Comparison of ENCODE assay signal across 8 cellular contexts in the genomic region with DNA sequence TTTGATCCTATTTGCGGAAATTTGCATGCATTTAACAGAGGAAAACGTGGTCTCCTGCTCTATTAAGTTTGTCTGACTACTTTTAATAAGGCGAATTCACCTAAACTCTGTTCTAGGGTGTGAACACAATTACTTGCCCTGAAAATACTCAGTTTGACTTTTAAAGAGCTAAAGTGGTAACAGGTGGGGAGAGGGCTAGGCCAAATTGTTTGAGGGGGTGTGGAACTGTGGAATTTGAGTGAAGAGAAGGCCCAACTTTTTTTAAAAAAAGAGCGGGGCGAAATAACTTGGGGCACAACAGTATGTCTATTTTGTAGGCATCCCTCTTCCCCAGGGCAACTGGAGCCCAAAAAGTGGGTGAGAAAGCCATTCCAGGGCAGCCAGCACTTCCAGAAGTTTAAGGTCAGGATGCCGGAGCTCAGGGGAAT. TPM values are rescaled to one million over a fixed set of nuclear protein-coding genes. Genes with fewer than 3 reads are reported as not detected.
DNase-seq lines count a peak whose midpoint lies in the region; ATAC-seq and TF ChIP-seq lines count a peak whose summit lies in the region.

No MANE protein-coding gene starts in this region.

- peaks cover 51% of the 10 kb centered on the region for H3K79me2 ChIP-seq in OCI-LY1 (ENCODE audit: insufficient read depth, low read length)

- no peak for DNase-seq in HAP-1 (ENCODE audit: low spot score in 2 of 2)
- DNase-seq in epithelial cell of prostate (ENCODE audit: low read depth, low spot score) = no peak
- DNase-seq in sigmoid colon = no peak
- no peak for DNase-seq in effector CD8-positive, alpha-beta T cell (lab: John Stamatoyannopoulos, UW)
- no peak for DNase-seq in NCI-H2196 treated with DMSO at 0.1 percent for 48 hours (lab: John Stamatoyannopoulos, UW; ENCODE audit: unreplicated experiment)
- no peak for DNase-seq in NCI-H1436 treated with DMSO at 0.1 percent for 48 hours (lab: John Stamatoyannopoulos, UW)

- no peaks in the 10 kb centered on the region for H3K9me3 ChIP-seq in HAP-1
- H3K9me3 ChIP-seq in OCI-LY1 (ENCODE audit: low read length) = no peaks in the 10 kb centered on the region
- H3K9me3 ChIP-seq in sigmoid colon = no peaks in the 10 kb centered on the region

- H3K27ac ChIP-seq in OCI-LY1 (ENCODE audit: low read depth, low read length, poor library complexity, severe bottlenecking) (peak overlapping the region; percentile 87), epithelial cell of prostate (peak overlapping the region; percentile 67), sigmoid colon (peak overlapping the region; percentile 84 to 94 (median 88))

- H3K9me2 ChIP-seq in OCI-LY1 (ENCODE audit: low read depth, low read length) = no peaks in the 10 kb centered on the region

- TF ChIP-seq EP300 in sigmoid colon (IDR thresholded peaks at IDR 0.05) = no peak

- in situ Hi-C loops in HAP-1 (cut with MboI; ENCODE audit: low sequenced_read_pairs) = no loop called here

- peak overlapping the region; percentile 93 for H3K4me3 ChIP-seq in HAP-1
- peak overlapping the region; percentile 87 for H3K4me3 ChIP-seq in OCI-LY1 (ENCODE audit: low read depth, low read length, poor library complexity, severe bottlenecking)
- H3K4me3 ChIP-seq in sigmoid colon = peak overlapping the region; percentile 66 to 96 (median 83)

- H3F3A ChIP-seq in OCI-LY1 (ENCODE audit: insufficient read depth, low read length) = no peaks in the 10 kb centered on the region

- ATAC-seq in GM18499 (IDR thresholded peaks at IDR 0.05; ENCODE audit: insufficient read depth, unreplicated experiment) = peak; percentile 6

- WGBS in sigmoid colon, 2 donors = 38 to 40% methylated on average over 6 of the region's 6 CpGs

- H3K4me1 ChIP-seq in HAP-1 = peaks cover 15% of the 10 kb centered on the region
- peaks cover 40% of the 10 kb centered on the region for H3K4me1 ChIP-seq in OCI-LY1 (ENCODE audit: insufficient read depth, low read length, severe bottlenecking)
- H3K4me1 ChIP-seq in sigmoid colon = peaks cover 0 to 35% (median 28%) of the 10 kb centered on the region in 4 donors

- no peaks in the 10 kb centered on the region for H3K27me3 ChIP-seq in HAP-1 (ENCODE audit: low read depth)
- H3K27me3 ChIP-seq in OCI-LY1 (ENCODE audit: insufficient read depth, low read length) = no peaks in the 10 kb centered on the region
- no peaks in the 10 kb centered on the region for H3K27me3 ChIP-seq in sigmoid colon

- H3K36me3 ChIP-seq in HAP-1 (replicated peaks) (peaks cover 15% of the 10 kb centered on the region), OCI-LY1 (ENCODE audit: insufficient read depth, low read length) (peaks cover 39% of the 10 kb centered on the region), sigmoid colon (no peaks in the 10 kb centered on the region)

- intact Hi-C loops in sigmoid colon (cut with DNase I) = loop anchor here (2.0 kb wide), 1 partner anchor 77 kb away; a partner anchor contains a TSS

- peaks cover 17% of the 10 kb centered on the region for H4K20me1 ChIP-seq in OCI-LY1 (ENCODE audit: insufficient read depth, low read length)

- peak overlapping the region; percentile 74 for H2AFZ ChIP-seq in OCI-LY1 (ENCODE audit: low read length)

- TF ChIP-seq CTCF in OCI-LY1 (IDR thresholded peaks at IDR 0.05; ENCODE audit: low read length) = no peak
- TF ChIP-seq CTCF in sigmoid colon (IDR thresholded peaks at IDR 0.05) = no peak

- no peak for TF ChIP-seq POLR2A in sigmoid colon (IDR thresholded peaks at IDR 0.05)

- peak overlapping the region; percentile 91 for H3K9ac ChIP-seq in OCI-LY1 (ENCODE audit: low read length)

- peak overlapping the region; percentile 73 for H3K4me2 ChIP-seq in OCI-LY1 (ENCODE audit: low read length)

RNA-seq across cellular contexts. Expression of a gene that starts 0.6 kb away (rescaled TPM):
- total RNA-seq in sigmoid colon = 100 to 1,000 TPM; 126 to 217 (median 151) TPM
- polyA plus RNA-seq in sigmoid colon = 10 to 100 TPM; 30.1 to 57.1 (median 50.5) TPM
